ENCODE assay signal across 8 cellular contexts in the genomic region with DNA sequence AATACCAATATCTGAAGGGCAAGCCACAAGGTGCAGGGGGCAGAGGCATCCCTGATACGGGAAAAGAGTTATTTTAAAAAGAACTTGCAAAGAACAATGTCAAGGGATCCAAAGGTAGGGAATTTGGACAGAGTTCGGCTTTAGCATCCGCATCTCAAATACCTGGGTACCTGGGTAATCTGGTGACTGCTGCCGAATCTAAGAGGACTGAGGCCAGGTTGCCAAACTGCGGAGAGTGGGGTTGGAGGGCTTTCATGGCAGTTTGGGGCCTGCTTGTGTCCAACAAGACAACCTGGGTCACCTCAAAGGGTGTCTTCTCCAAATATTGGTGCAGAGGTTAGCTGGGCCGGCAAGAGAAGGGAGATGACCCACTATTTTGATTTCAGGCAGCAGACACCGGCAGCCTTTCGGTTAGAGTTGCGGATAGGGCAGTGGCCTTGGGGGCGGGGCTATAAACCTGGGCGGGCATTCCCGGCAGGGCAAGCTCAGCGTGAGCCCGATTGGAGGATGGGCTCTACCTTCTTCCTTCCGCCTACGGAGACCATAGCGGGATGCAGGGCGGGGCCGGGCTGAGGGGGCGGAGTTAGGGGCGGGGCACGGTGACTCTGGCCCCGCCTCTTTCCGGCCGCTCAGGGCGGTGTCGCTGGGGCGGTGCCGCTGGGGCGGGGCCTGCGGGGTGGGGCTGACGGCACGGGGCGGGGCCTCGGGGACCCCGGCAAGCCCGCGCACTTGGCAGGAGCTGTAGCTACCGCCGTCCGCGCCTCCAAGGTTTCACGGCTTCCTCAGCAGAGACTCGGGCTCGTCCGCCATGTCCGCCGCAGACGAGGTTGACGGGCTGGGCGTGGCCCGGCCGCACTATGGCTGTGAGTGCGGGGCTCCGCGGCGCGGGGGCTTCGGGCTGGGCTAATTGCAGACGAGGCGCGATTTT. TPM values are rescaled to one million over a fixed set of nuclear protein-coding genes. Genes with fewer than 3 reads are reported as not detected.
DNase-seq lines count a peak whose midpoint lies in the region; ATAC-seq, FAIRE-seq and TF ChIP-seq lines count a peak whose summit lies in the region.

Gene IQGAP1, plus strand, starts transcription at position 709 of the 928 bp plus-strand sequence. Its CDS starts 100 bp downstream, at position 809.

- H3K36me3 Mint-ChIP-seq in T-cell (peaks cover 24% of the 10 kb centered on the region), progenitor cell of endocrine pancreas (ENCODE audit: insufficient read depth) (peaks cover 12% of the 10 kb centered on the region)

- ATAC-seq in HG02840 (IDR thresholded peaks at IDR 0.05; ENCODE audit: low FRiP score, unreplicated experiment) (peak; percentile 91), T-cell (replicated peaks in 1 of 4) (peak; percentile 90 to 94 (median 93)), left cardiac atrium (peak; percentile 98)

- peak; percentile 94 for DNase-seq in GM12891 (ENCODE audit: insufficient read length, low spot score)
- peak; percentile 79 for DNase-seq in NCI-H1436 treated with DMSO at 0.1 percent for 48 hours (lab: John Stamatoyannopoulos, UW)
- peak; percentile 90 to 98 (median 93) for DNase-seq in T-cell
- DNase-seq in adrenal gland: peak; percentile 98 to 99 (median 99)
- peak; percentile 98 for DNase-seq in left cardiac atrium
- DNase-seq in progenitor cell of endocrine pancreas (ENCODE audit: low spot score, unreplicated experiment): peak; percentile 92
- DNase-seq in ureter (ENCODE audit: low spot score): peak; percentile 99

- POLR2A ChIA-PET in T-cell (lab: Charles Lee): interaction anchor here (0.6 to 2.2 kb wide), 16 partner anchors 9 to 600 kb away, joined by 3 to 49 read pairs (median 5); no protein-coding TSS in a partner anchor

- H3K9me3 Mint-ChIP-seq in T-cell (no peaks in the 10 kb centered on the region), progenitor cell of endocrine pancreas (ENCODE audit: low read depth) (no peaks in the 10 kb centered on the region)

- CTCF ChIA-PET in T-cell (lab: Charles Lee): interaction anchor here in 1 of 2 donors (0.6 to 2.1 kb wide), 11 partner anchors 11 to 547 kb away, joined by 3 to 15 read pairs (median 5); partner anchors contain the start of gene UNC45A

- peaks cover 45 to 50% (median 46%) of the 10 kb centered on the region in 3 donors for H3K4me1 Mint-ChIP-seq in T-cell
- H3K4me1 Mint-ChIP-seq in progenitor cell of endocrine pancreas (ENCODE audit: low read depth): peaks cover 34% of the 10 kb centered on the region

- no peaks in the 10 kb centered on the region for H3K27me3 Mint-ChIP-seq in T-cell
- H3K27me3 Mint-ChIP-seq in progenitor cell of endocrine pancreas: no peaks in the 10 kb centered on the region

- H3K9me3 ChIP-seq in adrenal gland (replicated peaks in 1 of 3): no peaks in the 10 kb centered on the region

- peak within 1 kb of the TSS; percentile 84 to 91 (median 91) for H3K4me3 Mint-ChIP-seq in T-cell
- H3K4me3 Mint-ChIP-seq in progenitor cell of endocrine pancreas (ENCODE audit: low read depth): peak within 1 kb of the TSS; percentile 85

- intact Hi-C loops in adrenal gland (cut with DNase I) (no loop called here), left cardiac atrium (cut with DNase I) (no loop called here)

- TF ChIP-seq POLR2A in GM12891 (IDR thresholded peaks at IDR 0.05; ENCODE audit: low read depth, low read length) (peak; percentile 89), adrenal gland (IDR thresholded peaks at IDR 0.05) (peak; percentile 92 to 95)

- H3K36me3 ChIP-seq in adrenal gland (replicated peaks in 1 of 2): peaks cover 0 to 12% of the 10 kb centered on the region in 2 donors

- peak in 1 of 6 experiments; percentile 1 for TF ChIP-seq CTCF in adrenal gland (IDR thresholded peaks at IDR 0.05)
- TF ChIP-seq CTCF in progenitor cell of endocrine pancreas (IDR thresholded peaks at IDR 0.05; ENCODE audit: unreplicated experiment): no peak

- H3K27ac Mint-ChIP-seq in T-cell: peak within 1 kb of the TSS; percentile 91 to 92
- H3K27ac Mint-ChIP-seq in progenitor cell of endocrine pancreas: peak within 1 kb of the TSS; percentile 92

- H3K4me3 ChIP-seq in adrenal gland: peak within 1 kb of the TSS; percentile 70 to 94 (median 79)

- WGBS in adrenal gland, 4 donors: 4 to 59% (median 9%) methylated on average over 5 to 62 of the region's 62 CpGs

- H3K4me1 ChIP-seq in adrenal gland (replicated peaks in 1 of 2): peaks cover 28 to 35% of the 10 kb centered on the region in 2 donors

- peak; percentile 96 for FAIRE-seq in GM12891 (lab: Jason Lieb, UNC)

- H3K27me3 ChIP-seq in adrenal gland: no peaks in the 10 kb centered on the region

- H3K27ac ChIP-seq in adrenal gland: peak within 1 kb of the TSS; percentile 87 to 99 (median 98)

TF ChIP-seq in GM12891, 5 proteins besides CTCF, POLR2A, EP300 and RAD21:
- TF ChIP-seq POLR2AphosphoS5 (IDR thresholded peaks at IDR 0.05; ENCODE audit: low read depth, low read length): peak; percentile 90
- peak; percentile 72 for TF ChIP-seq TAF1 (IDR thresholded peaks at IDR 0.05; ENCODE audit: low read depth, low read length)
- no peak for TF ChIP-seq POU2F2 (IDR thresholded peaks at IDR 0.05; ENCODE audit: low read depth, low read length)
- TF ChIP-seq PAX5 (IDR thresholded peaks at IDR 0.05; ENCODE audit: insufficient read depth, low read length, severe bottlenecking): no peak
- no peak for TF ChIP-seq SPI1 (IDR thresholded peaks at IDR 0.05; ENCODE audit: low read depth, low read length)
TF ChIP-seq in GM12891: peak in this region for 2.

RNA-seq across cellular contexts. Expression of gene IQGAP1, which starts in this region (rescaled TPM):
- 73.8 TPM for polyA plus RNA-seq in GM12891 (2012; ENCODE audit: low read depth, missing spikeins)
- total RNA-seq in T-cell: 100 to 1,000 TPM; 125 to 158 (median 127) TPM
- 100 to 1,000 TPM; 122 to 261 (median 162) TPM for total RNA-seq in adrenal gland
- 100 to 1,000 TPM in 1 of 3 donors, 10 to 100 TPM in 2; 34.3 to 195 (median 57.7) TPM for polyA plus RNA-seq in adrenal gland
- total RNA-seq in left cardiac atrium: 10 to 100 TPM; 70.4 to 79.2 TPM
- 141 and 142 TPM in 2 replicates for total RNA-seq in progenitor cell of endocrine pancreas
- total RNA-seq in ureter: 260 TPM

Comparison
In these comparisons a context has a peak if more than half of its experiments do, and no peak if none do; other contexts are left out.
1. Peak in every context shown above with its lines: DNase-seq, ATAC-seq, H3K4me3 ChIP-seq and H3K27ac ChIP-seq.